ENCODE assay signal across 9 cellular contexts in the genomic region with DNA sequence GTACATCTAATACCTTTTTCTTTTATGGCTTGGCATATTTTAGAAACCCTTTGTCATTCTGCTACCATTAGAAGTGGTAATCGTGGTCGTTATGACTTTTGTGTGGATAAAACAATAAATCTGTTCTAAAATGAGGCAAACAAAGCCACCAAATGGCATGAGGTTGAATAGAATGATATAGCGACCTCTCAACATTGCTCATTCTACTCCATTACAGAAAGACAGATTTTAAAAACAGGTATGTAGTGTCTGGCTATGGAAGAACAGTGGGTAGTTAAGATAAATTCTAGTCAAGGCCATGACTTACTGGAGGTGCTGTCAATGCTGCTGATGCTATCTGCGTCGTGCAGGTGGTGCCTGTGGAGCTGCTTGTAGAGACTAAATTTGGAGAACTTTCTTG.
"Had no signal": no experiment of that assay in that cellular context is flagged by ENCODE, and none has a peak within 500 bp of the region (broad histone marks: within the 10 kb centered on the region; RNA-seq: fewer than 3 reads in every experiment).

No MANE protein-coding gene starts in this region.

- H3K4me3 ChIP-seq: GM23248, GM23338, HAP-1 had no signal

- DNase-seq: GM23248, GOT3, H7, H9, HCEC 1CT, HFFc6 had no signal

- ATAC-seq: GM23338, HCT116 had no signal

- H3K27ac Mint-ChIP-seq: GM23338, H9, HFFc6 had no signal

- H3K9me3 Mint-ChIP-seq: GM23338, H9, HFFc6 had no signal

- H3K4me1 Mint-ChIP-seq: GM23338, H9 had no signal

- H3K4me1 ChIP-seq: HAP-1 had no signal

- H3K36me3 ChIP-seq: HAP-1 had no signal

- H3K27ac ChIP-seq: GM23248 had no signal

- H3K9me3 ChIP-seq: HAP-1 had no signal

- H3K4me3 Mint-ChIP-seq: GM23338, H9, HFFc6 had no signal
